In the genomic region with DNA sequence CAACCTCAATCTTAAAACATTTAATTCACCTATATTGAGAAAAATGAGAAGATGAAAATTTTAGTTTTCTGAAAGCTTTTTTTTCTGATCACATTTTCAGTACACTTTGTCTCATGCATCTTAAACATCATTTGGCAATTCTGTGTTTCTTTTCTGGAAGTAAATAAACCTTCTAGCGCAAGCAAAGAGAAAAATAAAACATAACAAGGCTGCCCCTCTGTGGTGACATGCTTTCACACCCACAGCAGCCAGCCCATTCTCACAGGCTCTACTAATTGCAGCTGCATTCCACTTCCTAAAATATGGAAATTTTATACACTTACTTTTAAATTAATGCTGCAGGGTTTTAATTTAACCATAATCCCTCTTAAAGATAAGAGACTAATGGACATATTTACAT, we compare ENCODE assay signal across 9 cellular contexts.
DNase-seq lines count a peak whose midpoint lies in the region; TF ChIP-seq lines count a peak whose summit lies in the region.
"Had no signal": no experiment of that assay in that cellular context is flagged by ENCODE, and none has a peak within 500 bp of the region (broad histone marks: within the 10 kb centered on the region; RNA-seq: fewer than 3 reads in every experiment).

No MANE protein-coding gene starts in this region.

- 40 to 47% methylated on average over 1 of the region's 1 CpG for WGBS in esophagus squamous epithelium, 2 donors

- TF ChIP-seq CTCF in GM06990 (IDR thresholded peaks at IDR 0.05; ENCODE audit: insufficient read depth, low read length, poor library complexity, severe bottlenecking) (peak; percentile 1), OCI-LY1 (IDR thresholded peaks at IDR 0.05; ENCODE audit: low read length) (peak; percentile 13; the same call in 1 of the 2 replicates), esophagus squamous epithelium (IDR thresholded peaks at IDR 0.05) (peak in 5 of 6 experiments; percentile 6 to 34 (median 19)), osteocyte (IDR thresholded peaks at IDR 0.05) (peak; percentile 68)

- no peaks in the 10 kb centered on the region for H3K9me3 Mint-ChIP-seq in osteocyte (ENCODE audit: unreplicated experiment)
- H3K9me3 Mint-ChIP-seq: activated naive CD8-positive, alpha-beta T cell treated with anti-CD3 and anti-CD28 coated beads, Interleukin-2, amount 10 ng/mL, durations not matched to agents 7 days and 5 days had no signal

- no peaks in the 10 kb centered on the region for H4K20me1 ChIP-seq in OCI-LY1 (ENCODE audit: insufficient read depth, low read length)

- no peak for DNase-seq in GM06990 (ENCODE audit: extremely low read depth, insufficient read length)
- no peak for DNase-seq in esophagus squamous epithelium (lab: John Stamatoyannopoulos, UW)
- DNase-seq in osteocyte (ENCODE audit: extremely low spot score, unreplicated experiment): no peak
- DNase-seq in SW480 (ENCODE audit: low spot score): no peak
- DNase-seq in AML-193 (lab: John Stamatoyannopoulos, UW): no peak
- DNase-seq in NCI-H1048 (lab: John Stamatoyannopoulos, UW): no peak
- no peak for DNase-seq in GF-D8 (lab: John Stamatoyannopoulos, UW)
- DNase-seq: activated naive CD8-positive, alpha-beta T cell treated with anti-CD3 and anti-CD28 coated beads, Interleukin-2, amount 10 ng/mL, durations not matched to agents 7 days and 5 days had no signal

- no peak overlapping the region for H3K9ac ChIP-seq in OCI-LY1 (ENCODE audit: low read length)

- H3K4me1 ChIP-seq in OCI-LY1 (ENCODE audit: insufficient read depth, low read length, severe bottlenecking) (no peaks in the 10 kb centered on the region), esophagus squamous epithelium (no peaks in the 10 kb centered on the region)

- no peaks in the 10 kb centered on the region for H3K79me2 ChIP-seq in OCI-LY1 (ENCODE audit: insufficient read depth, low read length)

- peaks cover 18% of the 10 kb centered on the region for H3K36me3 Mint-ChIP-seq in osteocyte (ENCODE audit: unreplicated experiment)
- H3K36me3 Mint-ChIP-seq: activated naive CD8-positive, alpha-beta T cell treated with anti-CD3 and anti-CD28 coated beads, Interleukin-2, amount 10 ng/mL, durations not matched to agents 7 days and 5 days had no signal

- H3K4me1 Mint-ChIP-seq in osteocyte (ENCODE audit: unreplicated experiment): peaks cover 4% of the 10 kb centered on the region
- H3K4me1 Mint-ChIP-seq: activated naive CD8-positive, alpha-beta T cell treated with anti-CD3 and anti-CD28 coated beads, Interleukin-2, amount 10 ng/mL, durations not matched to agents 7 days and 5 days had no signal

- H3K27me3 ChIP-seq in GM06990 (replicated peaks; ENCODE audit: control insufficient read depth, insufficient read depth, low read length): no peaks in the 10 kb centered on the region
- H3K27me3 ChIP-seq in OCI-LY1 (ENCODE audit: insufficient read depth, low read length): no peaks in the 10 kb centered on the region
- H3K27me3 ChIP-seq in esophagus squamous epithelium: no peaks in the 10 kb centered on the region

- intact Hi-C loops in esophagus squamous epithelium (cut with DNase I): loop anchor here (10.0 kb wide), 1 partner anchor 144 kb away; no protein-coding TSS in a partner anchor

- H3K4me3 ChIP-seq in GM06990 (replicated peaks; ENCODE audit: low read depth, low read length): no peak overlapping the region
- H3K4me3 ChIP-seq in OCI-LY1 (ENCODE audit: low read depth, low read length, poor library complexity, severe bottlenecking): no peak overlapping the region
- H3K4me3 ChIP-seq in esophagus squamous epithelium: no peak overlapping the region

- no peak for TF ChIP-seq POLR2A in esophagus squamous epithelium (IDR thresholded peaks at IDR 0.05)

- no peak overlapping the region for H2AFZ ChIP-seq in OCI-LY1 (ENCODE audit: low read length)

- no peaks in the 10 kb centered on the region for H3K27me3 Mint-ChIP-seq in osteocyte (ENCODE audit: unreplicated experiment)
- H3K27me3 Mint-ChIP-seq: activated naive CD8-positive, alpha-beta T cell treated with anti-CD3 and anti-CD28 coated beads, Interleukin-2, amount 10 ng/mL, durations not matched to agents 7 days and 5 days had no signal

- no peak overlapping the region for H3K4me3 Mint-ChIP-seq in osteocyte (ENCODE audit: unreplicated experiment)
- H3K4me3 Mint-ChIP-seq: activated naive CD8-positive, alpha-beta T cell treated with anti-CD3 and anti-CD28 coated beads, Interleukin-2, amount 10 ng/mL, durations not matched to agents 7 days and 5 days had no signal

- H3K9me3 ChIP-seq in OCI-LY1 (ENCODE audit: low read length) (no peaks in the 10 kb centered on the region), esophagus squamous epithelium (no peaks in the 10 kb centered on the region)

- no peak overlapping the region for H3K27ac Mint-ChIP-seq in osteocyte (ENCODE audit: unreplicated experiment)
- H3K27ac Mint-ChIP-seq: activated naive CD8-positive, alpha-beta T cell treated with anti-CD3 and anti-CD28 coated beads, Interleukin-2, amount 10 ng/mL, durations not matched to agents 7 days and 5 days had no signal

- no peak overlapping the region for H3K4me2 ChIP-seq in OCI-LY1 (ENCODE audit: low read length)

- H3K27ac ChIP-seq in OCI-LY1 (ENCODE audit: low read depth, low read length, poor library complexity, severe bottlenecking) (no peak overlapping the region), esophagus squamous epithelium (no peak overlapping the region)

- no peaks in the 10 kb centered on the region for H3K36me3 ChIP-seq in GM06990 (ENCODE audit: control insufficient read depth, insufficient read depth, low read length)
- no peaks in the 10 kb centered on the region for H3K36me3 ChIP-seq in OCI-LY1 (ENCODE audit: insufficient read depth, low read length)
- H3K36me3 ChIP-seq in esophagus squamous epithelium: no peaks in the 10 kb centered on the region

- no peaks in the 10 kb centered on the region for H3F3A ChIP-seq in OCI-LY1 (ENCODE audit: insufficient read depth, low read length)

- H3K9me2 ChIP-seq in OCI-LY1 (ENCODE audit: low read depth, low read length): no peaks in the 10 kb centered on the region

Comparison
In these comparisons a context has a peak if more than half of its experiments do, and no peak if none do; other contexts are left out.
1. CTCF ChIP-seq: peak in every context shown above with its lines; median percentile 68 in osteocyte; 19 in esophagus squamous epithelium; 13 in OCI-LY1; 1 in GM06990.